ENCODE assay signal across 2 cellular contexts in genomic region chr14:76272349-76272748, GRCh38.
A peak's percentile ranks its signal among the peaks of the same experiment; 100 is the strongest.
TF ChIP-seq lines count a peak whose summit lies in the region.

No MANE protein-coding gene starts in this region.

TF ChIP-seq in HEK293, 187 proteins besides CTCF, POLR2A, EP300 and RAD21 (continued from another document):
- TF ChIP-seq PRDM1 (tag by site-specific recombination; IDR thresholded peaks at IDR 0.05) (0 out of 2 replicates have a peak, but pooled peaks have one; percentile 35), ZNF529 (tag by site-specific recombination; IDR thresholded peaks at IDR 0.05; ENCODE audit: insufficient replicate concordance) (no peak), HOXA7 (CRISPR knock-in tag; IDR thresholded peaks at IDR 0.05; ENCODE audit: borderline replicate concordance) (no peak), ZNF394 (tag by site-specific recombination; IDR thresholded peaks at IDR 0.05; ENCODE audit: borderline replicate concordance) (no peak), ZNF324 (tag by site-specific recombination; IDR thresholded peaks at IDR 0.05) (no peak)
TF ChIP-seq in HEK293: peak in this region for 2.

TF ChIP-seq in H1, 55 proteins besides CTCF, POLR2A, EP300 and RAD21 (continued from another document):
- TF ChIP-seq MAFK (IDR thresholded peaks at IDR 0.05; ENCODE audit: low read depth, low read length) (no peak), EGR1 (IDR thresholded peaks at IDR 0.05; ENCODE audit: borderline replicate concordance, low read depth, low read length) (no peak), CHD2 (IDR thresholded peaks at IDR 0.05; ENCODE audit: low read length) (no peak), PHF8 (conservative IDR thresholded peaks at IDR 0.05; ENCODE audit: low read depth, low read length) (no peak), CTBP2 (IDR thresholded peaks at IDR 0.05; ENCODE audit: borderline replicate concordance, insufficient read depth, insufficient read length, low read length) (no peak), NANOG (IDR thresholded peaks at IDR 0.05; ENCODE audit: insufficient read depth, low read depth, low read length, poor library complexity, severe bottlenecking) (no peak), SP1 (IDR thresholded peaks at IDR 0.05; ENCODE audit: low read depth, low read length) (no peak), CHD1 (IDR thresholded peaks at IDR 0.05; ENCODE audit: low read depth, low read length) (no peak), YY1 (IDR thresholded peaks at IDR 0.05; ENCODE audit: low read depth, low read length) (no peak), RFX5 (IDR thresholded peaks at IDR 0.05; ENCODE audit: borderline replicate concordance, low read depth, low read length) (no peak), CBX5 (IDR thresholded peaks at IDR 0.05; ENCODE audit: low read depth, low read length) (no peak), RNF2 (IDR thresholded peaks at IDR 0.05; ENCODE audit: borderline replicate concordance, low read depth, low read length, missing control alignments, poor library complexity, severe bottlenecking) (no peak), RXRA (IDR thresholded peaks at IDR 0.05; ENCODE audit: insufficient read depth, low read depth, low read length) (no peak), EZH2 (IDR thresholded peaks at IDR 0.05; ENCODE audit: low read depth, low read length, severe bottlenecking) (no peak), CHD7 (IDR thresholded peaks at IDR 0.05; ENCODE audit: insufficient replicate concordance, low read length) (no peak)
- TF ChIP-seq, protein P1, sequence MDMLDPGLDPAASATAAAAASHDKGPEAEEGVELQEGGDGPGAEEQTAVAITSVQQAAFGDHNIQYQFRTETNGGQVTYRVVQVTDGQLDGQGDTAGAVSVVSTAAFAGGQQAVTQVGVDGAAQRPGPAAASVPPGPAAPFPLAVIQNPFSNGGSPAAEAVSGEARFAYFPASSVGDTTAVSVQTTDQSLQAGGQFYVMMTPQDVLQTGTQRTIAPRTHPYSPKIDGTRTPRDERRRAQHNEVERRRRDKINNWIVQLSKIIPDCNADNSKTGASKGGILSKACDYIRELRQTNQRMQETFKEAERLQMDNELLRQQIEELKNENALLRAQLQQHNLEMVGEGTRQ (IDR thresholded peaks at IDR 0.05; ENCODE audit: low read length) = no peak
- TF ChIP-seq, protein P2, sequence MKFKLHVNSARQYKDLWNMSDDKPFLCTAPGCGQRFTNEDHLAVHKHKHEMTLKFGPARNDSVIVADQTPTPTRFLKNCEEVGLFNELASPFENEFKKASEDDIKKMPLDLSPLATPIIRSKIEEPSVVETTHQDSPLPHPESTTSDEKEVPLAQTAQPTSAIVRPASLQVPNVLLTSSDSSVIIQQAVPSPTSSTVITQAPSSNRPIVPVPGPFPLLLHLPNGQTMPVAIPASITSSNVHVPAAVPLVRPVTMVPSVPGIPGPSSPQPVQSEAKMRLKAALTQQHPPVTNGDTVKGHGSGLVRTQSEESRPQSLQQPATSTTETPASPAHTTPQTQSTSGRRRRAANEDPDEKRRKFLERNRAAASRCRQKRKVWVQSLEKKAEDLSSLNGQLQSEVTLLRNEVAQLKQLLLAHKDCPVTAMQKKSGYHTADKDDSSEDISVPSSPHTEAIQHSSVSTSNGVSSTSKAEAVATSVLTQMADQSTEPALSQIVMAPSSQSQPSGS (IDR thresholded peaks at IDR 0.05; ENCODE audit: low read length) = no peak
